In the genomic region with DNA sequence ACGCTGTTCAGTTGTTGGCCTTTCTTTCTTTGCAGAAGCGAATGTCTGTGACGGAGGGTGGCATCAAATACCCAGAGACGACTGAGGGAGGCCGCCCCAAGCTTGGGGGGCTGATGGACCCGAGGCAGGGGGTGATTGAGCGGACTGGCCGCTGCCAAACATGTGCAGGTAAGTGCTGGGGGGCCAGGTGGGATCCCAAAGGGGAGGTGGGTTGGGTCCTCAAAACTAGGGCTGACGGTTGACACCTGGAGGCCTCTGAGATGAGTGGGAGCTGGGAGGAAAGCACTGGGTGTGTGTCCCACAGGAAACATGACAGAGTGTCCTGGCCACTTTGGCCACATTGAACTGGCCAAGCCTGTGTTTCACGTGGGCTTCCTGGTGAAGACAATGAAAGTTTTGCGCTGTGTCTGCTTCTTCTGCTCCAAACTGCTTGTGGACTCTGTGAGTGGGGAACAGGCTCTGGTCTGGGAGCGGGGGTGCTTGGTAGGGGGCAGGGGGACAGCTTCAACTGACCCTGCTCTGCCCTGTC, we compare ENCODE assay signal across 1 cellular context.
TF ChIP-seq lines count a peak whose summit lies in the region.

No MANE protein-coding gene starts in this region.

TF ChIP-seq in WTC11, 78 proteins besides CTCF, POLR2A, EP300 and RAD21:
- TF ChIP-seq, protein P1, sequence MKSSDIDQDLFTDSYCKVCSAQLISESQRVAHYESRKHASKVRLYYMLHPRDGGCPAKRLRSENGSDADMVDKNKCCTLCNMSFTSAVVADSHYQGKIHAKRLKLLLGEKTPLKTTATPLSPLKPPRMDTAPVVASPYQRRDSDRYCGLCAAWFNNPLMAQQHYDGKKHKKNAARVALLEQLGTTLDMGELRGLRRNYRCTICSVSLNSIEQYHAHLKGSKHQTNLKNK (CRISPR knock-in tag; IDR thresholded peaks at IDR 0.05) = no peak
- TF ChIP-seq, protein P2, sequence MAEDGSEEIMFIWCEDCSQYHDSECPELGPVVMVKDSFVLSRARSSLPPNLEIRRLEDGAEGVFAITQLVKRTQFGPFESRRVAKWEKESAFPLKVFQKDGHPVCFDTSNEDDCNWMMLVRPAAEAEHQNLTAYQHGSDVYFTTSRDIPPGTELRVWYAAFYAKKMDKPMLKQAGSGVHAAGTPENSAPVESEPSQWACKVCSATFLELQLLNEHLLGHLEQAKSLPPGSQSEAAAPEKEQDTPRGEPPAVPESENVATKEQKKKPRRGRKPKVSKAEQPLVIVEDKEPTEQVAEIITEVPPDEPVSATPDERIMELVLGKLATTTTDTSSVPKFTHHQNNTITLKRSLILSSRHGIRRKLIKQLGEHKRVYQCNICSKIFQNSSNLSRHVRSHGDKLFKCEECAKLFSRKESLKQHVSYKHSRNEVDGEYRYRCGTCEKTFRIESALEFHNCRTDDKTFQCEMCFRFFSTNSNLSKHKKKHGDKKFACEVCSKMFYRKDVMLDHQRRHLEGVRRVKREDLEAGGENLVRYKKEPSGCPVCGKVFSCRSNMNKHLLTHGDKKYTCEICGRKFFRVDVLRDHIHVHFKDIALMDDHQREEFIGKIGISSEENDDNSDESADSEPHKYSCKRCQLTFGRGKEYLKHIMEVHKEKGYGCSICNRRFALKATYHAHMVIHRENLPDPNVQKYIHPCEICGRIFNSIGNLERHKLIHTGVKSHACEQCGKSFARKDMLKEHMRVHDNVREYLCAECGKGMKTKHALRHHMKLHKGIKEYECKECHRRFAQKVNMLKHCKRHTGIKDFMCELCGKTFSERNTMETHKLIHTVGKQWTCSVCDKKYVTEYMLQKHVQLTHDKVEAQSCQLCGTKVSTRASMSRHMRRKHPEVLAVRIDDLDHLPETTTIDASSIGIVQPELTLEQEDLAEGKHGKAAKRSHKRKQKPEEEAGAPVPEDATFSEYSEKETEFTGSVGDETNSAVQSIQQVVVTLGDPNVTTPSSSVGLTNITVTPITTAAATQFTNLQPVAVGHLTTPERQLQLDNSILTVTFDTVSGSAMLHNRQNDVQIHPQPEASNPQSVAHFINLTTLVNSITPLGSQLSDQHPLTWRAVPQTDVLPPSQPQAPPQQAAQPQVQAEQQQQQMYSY (CRISPR knock-in tag; IDR thresholded peaks at IDR 0.05) = no peak
- TF ChIP-seq, protein P3, sequence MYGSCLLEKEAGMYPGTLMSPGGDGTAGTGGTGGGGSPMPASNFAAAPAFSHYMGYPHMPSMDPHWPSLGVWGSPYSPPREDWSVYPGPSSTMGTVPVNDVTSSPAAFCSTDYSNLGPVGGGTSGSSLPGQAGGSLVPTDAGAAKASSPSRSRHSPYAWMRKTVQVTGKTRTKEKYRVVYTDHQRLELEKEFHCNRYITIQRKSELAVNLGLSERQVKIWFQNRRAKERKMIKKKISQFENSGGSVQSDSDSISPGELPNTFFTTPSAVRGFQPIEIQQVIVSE (CRISPR knock-in tag; IDR thresholded peaks at IDR 0.05; ENCODE audit: borderline replicate concordance) = no peak
- TF ChIP-seq FOXJ3 (CRISPR knock-in tag; IDR thresholded peaks at IDR 0.05; ENCODE audit: borderline replicate concordance) (no peak), RELA (CRISPR knock-in tag; IDR thresholded peaks at IDR 0.05; ENCODE audit: borderline replicate concordance) (no peak), TEAD1 (CRISPR knock-in tag; IDR thresholded peaks at IDR 0.05) (no peak), NR1H2 (CRISPR knock-in tag; IDR thresholded peaks at IDR 0.05) (no peak), NFATC4 (CRISPR knock-in tag; IDR thresholded peaks at IDR 0.05) (no peak), GRHL2 (CRISPR knock-in tag; IDR thresholded peaks at IDR 0.05; ENCODE audit: insufficient replicate concordance, severe bottlenecking) (no peak), HMGA2 (CRISPR knock-in tag; IDR thresholded peaks at IDR 0.05) (no peak)
- TF ChIP-seq, protein P4, sequence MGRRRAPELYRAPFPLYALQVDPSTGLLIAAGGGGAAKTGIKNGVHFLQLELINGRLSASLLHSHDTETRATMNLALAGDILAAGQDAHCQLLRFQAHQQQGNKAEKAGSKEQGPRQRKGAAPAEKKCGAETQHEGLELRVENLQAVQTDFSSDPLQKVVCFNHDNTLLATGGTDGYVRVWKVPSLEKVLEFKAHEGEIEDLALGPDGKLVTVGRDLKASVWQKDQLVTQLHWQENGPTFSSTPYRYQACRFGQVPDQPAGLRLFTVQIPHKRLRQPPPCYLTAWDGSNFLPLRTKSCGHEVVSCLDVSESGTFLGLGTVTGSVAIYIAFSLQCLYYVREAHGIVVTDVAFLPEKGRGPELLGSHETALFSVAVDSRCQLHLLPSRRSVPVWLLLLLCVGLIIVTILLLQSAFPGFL (CRISPR knock-in tag; IDR thresholded peaks at IDR 0.05; ENCODE audit: borderline replicate concordance) = no peak
